In genomic region chr7:16023046-16023445, GRCh38 we compare ENCODE assay signal across 24 cellular contexts.
"Had no signal": no experiment of that assay in that cellular context is flagged by ENCODE, and none has a peak within 500 bp of the region (broad histone marks: within the 10 kb centered on the region; RNA-seq: fewer than 3 reads in every experiment).

No MANE protein-coding gene starts in this region.

- H3K4me3 Mint-ChIP-seq: activated CD4-positive, alpha-beta memory T cell treated with anti-CD3 and anti-CD28 coated beads, Interleukin-2, amount 10 ng/mL, durations not matched to agents 7 days and 5 days; activated CD4-positive, alpha-beta T cell treated with anti-CD3 and anti-CD28 coated beads, Interleukin-2, amount 10 ng/mL, durations not matched to agents 7 days and 5 days; activated naive CD8-positive, alpha-beta T cell; activated T-cell treated with anti-CD3 and anti-CD28 coated beads, Interleukin-2, amount 50 U/mL, for 24 hours; activated T-helper 17 cell treated with anti-CD3 and anti-CD28 coated beads, Interleukin-2, amount 50 U/mL, for 72 hours; effector memory CD8-positive, alpha-beta T cell had no signal

- H3K4me1 Mint-ChIP-seq: activated CD4-positive, alpha-beta memory T cell treated with anti-CD3 and anti-CD28 coated beads, Interleukin-2, amount 10 ng/mL, durations not matched to agents 7 days and 5 days; activated CD4-positive, alpha-beta T cell treated with anti-CD3 and anti-CD28 coated beads, Interleukin-2, amount 10 ng/mL, durations not matched to agents 7 days and 5 days; activated T-helper 17 cell treated with anti-CD3 and anti-CD28 coated beads, Interleukin-2, amount 50 U/mL, for 72 hours had no signal

- ATAC-seq: activated T-helper 17 cell treated with anti-CD3 and anti-CD28 coated beads, Interleukin-2, amount 50 U/mL, for 72 hours; effector memory CD8-positive, alpha-beta T cell had no signal

- H3K27ac ChIP-seq: dorsolateral prefrontal cortex, epithelial cell of prostate had no signal

- DNase-seq: activated CD4-positive, alpha-beta memory T cell treated with anti-CD3 and anti-CD28 coated beads, Interleukin-2, amount 10 ng/mL, durations not matched to agents 7 days and 5 days; activated CD4-positive, alpha-beta T cell treated with anti-CD3 and anti-CD28 coated beads for 1 hour; activated CD4-positive, alpha-beta T cell treated with anti-CD3 and anti-CD28 coated beads for 4 hours; activated CD4-positive, alpha-beta T cell treated with anti-CD3 and anti-CD28 coated beads, Interleukin-2, amount 10 ng/mL, durations not matched to agents 7 days and 5 days; activated CD4-positive, alpha-beta T cell treated with anti-CD3 and anti-CD28 coated beads, Interleukin-2, amount 50 U/mL, for 4 hours; activated CD8-positive, alpha-beta memory T cell treated with anti-CD3 and anti-CD28 coated beads, Interleukin-2, amount 50 U/mL, for 48 hours; activated effector memory CD4-positive, alpha-beta T cell treated with Interleukin-2 at 50 U/mL for 16 hours; activated gamma-delta T cell treated with Interleukin-2 at 50 U/mL for 16 hours; activated naive CD4-positive, alpha-beta T cell treated with anti-CD3 and anti-CD28 coated beads, Interleukin-2, amount 50 U/mL, for 16 hours; activated naive CD4-positive, alpha-beta T cell treated with Interleukin-2 at 50 U/mL for 16 hours; activated T-cell treated with anti-CD3 and anti-CD28 coated beads for 4 hours; activated T-cell treated with anti-CD3 and anti-CD28 coated beads, Interleukin-2, amount 50 U/mL, for 24 hours; amniotic stem cell; anterior cingulate cortex; caudate nucleus; cortex of kidney; dorsolateral prefrontal cortex; effector memory CD8-positive, alpha-beta T cell; foreskin fibroblast; head of caudate nucleus; T-helper 2 cell had no signal

- H3K36me3 Mint-ChIP-seq: activated naive CD8-positive, alpha-beta T cell had no signal

- H3K4me3 ChIP-seq: dorsolateral prefrontal cortex had no signal

- H3K27me3 Mint-ChIP-seq: activated CD4-positive, alpha-beta memory T cell treated with anti-CD3 and anti-CD28 coated beads, Interleukin-2, amount 10 ng/mL, durations not matched to agents 7 days and 5 days; activated CD4-positive, alpha-beta T cell treated with anti-CD3 and anti-CD28 coated beads, Interleukin-2, amount 10 ng/mL, durations not matched to agents 7 days and 5 days; activated naive CD8-positive, alpha-beta T cell; activated T-cell treated with anti-CD3 and anti-CD28 coated beads, Interleukin-2, amount 50 U/mL, for 24 hours; activated T-helper 17 cell treated with anti-CD3 and anti-CD28 coated beads, Interleukin-2, amount 50 U/mL, for 72 hours; effector memory CD8-positive, alpha-beta T cell had no signal

- H3K27me3 ChIP-seq: dorsolateral prefrontal cortex had no signal

- H3K9me3 Mint-ChIP-seq: activated CD4-positive, alpha-beta memory T cell treated with anti-CD3 and anti-CD28 coated beads, Interleukin-2, amount 10 ng/mL, durations not matched to agents 7 days and 5 days; activated CD4-positive, alpha-beta T cell treated with anti-CD3 and anti-CD28 coated beads, Interleukin-2, amount 10 ng/mL, durations not matched to agents 7 days and 5 days; activated T-cell treated with anti-CD3 and anti-CD28 coated beads, Interleukin-2, amount 50 U/mL, for 24 hours had no signal

- H3K27ac Mint-ChIP-seq: activated CD4-positive, alpha-beta memory T cell treated with anti-CD3 and anti-CD28 coated beads, Interleukin-2, amount 10 ng/mL, durations not matched to agents 7 days and 5 days; activated CD4-positive, alpha-beta T cell treated with anti-CD3 and anti-CD28 coated beads, Interleukin-2, amount 10 ng/mL, durations not matched to agents 7 days and 5 days; activated naive CD8-positive, alpha-beta T cell; activated T-cell treated with anti-CD3 and anti-CD28 coated beads, Interleukin-2, amount 50 U/mL, for 24 hours; activated T-helper 17 cell treated with anti-CD3 and anti-CD28 coated beads, Interleukin-2, amount 50 U/mL, for 72 hours; effector memory CD8-positive, alpha-beta T cell had no signal
